ENCODE assay signal across 1 cellular context in genomic region chr10:37865264-37865663, GRCh38.
TF ChIP-seq lines count a peak whose summit lies in the region.

No MANE protein-coding gene starts in this region.

TF ChIP-seq in GM12878, 131 proteins besides CTCF, POLR2A, EP300 and RAD21 (continued from another document):
- TF ChIP-seq ZBTB40 (IDR thresholded peaks at IDR 0.05; ENCODE audit: borderline replicate concordance) (no peak), TCF3 (IDR thresholded peaks at IDR 0.05; ENCODE audit: borderline replicate concordance, insufficient read depth, low read depth, low read length) (no peak), ZNF687 (IDR thresholded peaks at IDR 0.05) (no peak), MAX (IDR thresholded peaks at IDR 0.05; ENCODE audit: low read depth, low read length) (no peak), ASH2L (IDR thresholded peaks at IDR 0.05; ENCODE audit: borderline replicate concordance, low read depth) (no peak), CEBPZ (IDR thresholded peaks at IDR 0.05; ENCODE audit: low read depth, low read length) (no peak), SPI1 (IDR thresholded peaks at IDR 0.05; ENCODE audit: borderline replicate concordance, insufficient read depth, low read depth, low read length) (no peak), JUNB (IDR thresholded peaks at IDR 0.05) (no peak), RFX5 (IDR thresholded peaks at IDR 0.05; ENCODE audit: low read depth, low read length) (no peak), RELB (IDR thresholded peaks at IDR 0.05; ENCODE audit: low read depth) (no peak), STAT3 (IDR thresholded peaks at IDR 0.05; ENCODE audit: low read depth, low read length) (no peak), KAT2A (conservative IDR thresholded peaks at IDR 0.05; ENCODE audit: control insufficient read depth, low read depth, low read length) (no peak), SRF (IDR thresholded peaks at IDR 0.05; ENCODE audit: low read depth in 2 of 2, low read length in 2 of 2) (no peak), PRDM15 (CRISPR knock-in tag; IDR thresholded peaks at IDR 0.05) (no peak), BMI1 (IDR thresholded peaks at IDR 0.05; ENCODE audit: borderline replicate concordance) (no peak)
